ENCODE assay signal across 8 cellular contexts in genomic region chr9:77455312-77455927, GRCh38.
DNase-seq lines count a peak whose midpoint lies in the region; ATAC-seq and TF ChIP-seq lines count a peak whose summit lies in the region.

No MANE protein-coding gene starts in this region.

- H3K36me3 ChIP-seq in esophagus muscularis mucosa: no peaks in the 10 kb centered on the region

- H3K27me3 ChIP-seq in esophagus muscularis mucosa: no peaks in the 10 kb centered on the region

- no peak overlapping the region for H3K4me3 Mint-ChIP-seq in T-helper 2 cell treated with Interferon-gamma antibody and Interleukin-4, amounts not matched to agents 5 μg/mL and 100 μg/mL, for 36 hours

- intact Hi-C loops in esophagus muscularis mucosa (cut with DNase I): loop anchor here (5.0 kb wide), 1 partner anchor 192 kb away; the partner anchor contains the start of gene GNA14

- H3K36me3 Mint-ChIP-seq in T-helper 2 cell treated with Interferon-gamma antibody and Interleukin-4, amounts not matched to agents 5 μg/mL and 100 μg/mL, for 36 hours (ENCODE audit: low read depth): no peaks in the 10 kb centered on the region

- no peaks in the 10 kb centered on the region for H3K27me3 Mint-ChIP-seq in T-helper 2 cell treated with Interferon-gamma antibody and Interleukin-4, amounts not matched to agents 5 μg/mL and 100 μg/mL, for 36 hours (ENCODE audit: low read depth)

- peak; percentile 50 for ATAC-seq in GM18517 (IDR thresholded peaks at IDR 0.05; ENCODE audit: unreplicated experiment)

- H3K9me3 ChIP-seq in esophagus muscularis mucosa: no peaks in the 10 kb centered on the region

- TF ChIP-seq CTCF in AG09319 (IDR thresholded peaks at IDR 0.05; ENCODE audit: low read depth, low read length) (peak; percentile 27), esophagus muscularis mucosa (IDR thresholded peaks at IDR 0.05) (peak; percentile 15 to 43 (median 16))

- H3K9me3 Mint-ChIP-seq in T-helper 2 cell treated with Interferon-gamma antibody and Interleukin-4, amounts not matched to agents 5 μg/mL and 100 μg/mL, for 36 hours: no peaks in the 10 kb centered on the region

- no peak overlapping the region for H3K27ac ChIP-seq in esophagus muscularis mucosa (replicated peaks in 1 of 4)

- no peak overlapping the region for H3K4me3 ChIP-seq in esophagus muscularis mucosa

- TF ChIP-seq EP300 in esophagus muscularis mucosa (IDR thresholded peaks at IDR 0.05): no peak

- H3K27ac Mint-ChIP-seq in T-helper 2 cell treated with Interferon-gamma antibody and Interleukin-4, amounts not matched to agents 5 μg/mL and 100 μg/mL, for 36 hours: no peak overlapping the region

- H3K4me1 ChIP-seq in esophagus muscularis mucosa: peaks cover 0 to 21% (median 9%) of the 10 kb centered on the region in 4 donors

- no peak for TF ChIP-seq POLR2A in esophagus muscularis mucosa (IDR thresholded peaks at IDR 0.05; ENCODE audit: low read depth)

- 76% methylated on average over 8 of the region's 8 CpGs for WGBS in esophagus muscularis mucosa

- H3K4me1 Mint-ChIP-seq in T-helper 2 cell treated with Interferon-gamma antibody and Interleukin-4, amounts not matched to agents 5 μg/mL and 100 μg/mL, for 36 hours (ENCODE audit: low read depth): peaks cover 11% of the 10 kb centered on the region

- no peak for DNase-seq in AG09319 (ENCODE audit: extremely low read depth, low read depth)
- peak in 57 of 76 experiments; percentile 1 to 68 (median 27) for DNase-seq in HUDEP-2 (lab: John Stamatoyannopoulos, UW; ENCODE audit: unreplicated experiment in 76 of 76)
- peak; percentile 25 for DNase-seq in T-helper 2 cell treated with Interferon-gamma antibody and Interleukin-4, amounts not matched to agents 5 μg/mL and 100 μg/mL, for 36 hours (ENCODE audit: low spot score)
- DNase-seq in esophagus muscularis mucosa (ENCODE audit: extremely low spot score): no peak
- DNase-seq in stimulated activated CD4-positive, alpha-beta T cell treated with anti-CD3 and anti-CD28 coated beads, Interleukin-4, amount 100 ng/mL, for 4 hours: peak; percentile 16 to 26
- no peak for DNase-seq in amygdala (lab: John Stamatoyannopoulos, UW)
- no peak for DNase-seq in NCI-H1105 treated with DMSO at 0.1 percent for 48 hours (lab: John Stamatoyannopoulos, UW)

Comparison
In these comparisons a context has a peak if more than half of its experiments do, and no peak if none do; other contexts are left out.
1. DNase-seq: peak in HUDEP-2 (57 of 76), T-helper 2 cell treated with Interferon-gamma antibody and Interleukin-4, amounts not matched to agents 5 μg/mL and 100 μg/mL, for 36 hours (single experiment) and stimulated activated CD4-positive, alpha-beta T cell treated with anti-CD3 and anti-CD28 coated beads, Interleukin-4, amount 100 ng/mL, for 4 hours (2 of 2); none in AG09319 (single experiment), esophagus muscularis mucosa (single experiment), amygdala (0 of 56) and NCI-H1105 treated with DMSO at 0.1 percent for 48 hours (single experiment).